In genomic region chr2:120406566-120406965, GRCh38 we compare ENCODE assay signal across 24 cellular contexts.
"Had no signal": no experiment of that assay in that cellular context is flagged by ENCODE, and none has a peak within 500 bp of the region (broad histone marks: within the 10 kb centered on the region; RNA-seq: fewer than 3 reads in every experiment).

No MANE protein-coding gene starts in this region.

- H3K4me3 ChIP-seq: left ventricle myocardium inferior, lung, neural progenitor cell, pancreas, prostate gland, sigmoid colon, tibial nerve, uterus had no signal

- H3K36me3 Mint-ChIP-seq: neural progenitor cell; stimulated activated memory B cell treated with anti-CD40 and anti-IgM and Interleukin-4, amounts not matched to agents 10 μg/mL and 1 μg/mL and 100 μg/mL, for 72 hours; type B pancreatic cell had no signal

- ATAC-seq: naive thymus-derived CD8-positive, alpha-beta T cell; pancreas; right cardiac atrium; stimulated activated naive CD8-positive, alpha-beta T cell treated with anti-CD3 and anti-CD28 coated beads, Interleukin-15, amount 100 ng/mL, for 72 hours had no signal

- H3K4me1 Mint-ChIP-seq: nephron; stimulated activated memory B cell treated with anti-CD40 and anti-IgM and Interleukin-4, amounts not matched to agents 10 μg/mL and 1 μg/mL and 100 μg/mL, for 72 hours; stimulated activated naive CD8-positive, alpha-beta T cell treated with anti-CD3 and anti-CD28 coated beads, Interleukin-15, amount 100 ng/mL, for 72 hours had no signal

- H3K4me3 Mint-ChIP-seq: naive thymus-derived CD8-positive, alpha-beta T cell; nephron; neural progenitor cell; stimulated activated memory B cell treated with anti-CD40 and anti-IgM and Interleukin-4, amounts not matched to agents 10 μg/mL and 1 μg/mL and 100 μg/mL, for 72 hours; stimulated activated naive CD8-positive, alpha-beta T cell treated with anti-CD3 and anti-CD28 coated beads, Interleukin-15, amount 100 ng/mL, for 72 hours; type B pancreatic cell had no signal

- H3K9me3 ChIP-seq: neutrophil, pancreas, prostate gland, uterus had no signal

- H3K4me1 ChIP-seq: left ventricle myocardium inferior, neural progenitor cell, pancreas, prostate gland, sigmoid colon, tibial nerve, uterus had no signal

- H3K36me3 ChIP-seq: left ventricle myocardium inferior, neural progenitor cell, neutrophil, pancreas, prostate gland, sigmoid colon, tibial nerve, uterus had no signal

- H3K27ac Mint-ChIP-seq: naive thymus-derived CD8-positive, alpha-beta T cell; nephron; neural progenitor cell; stimulated activated memory B cell treated with anti-CD40 and anti-IgM and Interleukin-4, amounts not matched to agents 10 μg/mL and 1 μg/mL and 100 μg/mL, for 72 hours; type B pancreatic cell had no signal

- H3K27ac ChIP-seq: left ventricle myocardium inferior, neural progenitor cell, neutrophil, pancreas, prostate gland, sigmoid colon, tibial nerve, uterus had no signal

- H3K9me3 Mint-ChIP-seq: type B pancreatic cell had no signal

- DNase-seq: islet precursor cell; left ventricle myocardium inferior; retina; right cardiac atrium; sigmoid colon; small intestine; stimulated activated CD4-positive, alpha-beta T cell treated with anti-CD3 and anti-CD28 coated beads, Interleukin-1b, Interleukin-23, amount 100 ng/mL, for 48 hours; stimulated activated CD4-positive, alpha-beta T cell treated with anti-CD3 and anti-CD28 coated beads, Interleukin-2, amount 100 ng/mL, for 48 hours; stimulated activated CD4-positive, alpha-beta T cell treated with anti-CD3 and anti-CD28 coated beads, Interleukin-4, amount 100 ng/mL, for 4 hours; stimulated activated CD8-positive, alpha-beta memory T cell treated with anti-CD3 and anti-CD28 coated beads, Interleukin-4, amount 100 ng/mL, for 48 hours; stimulated activated naive CD4-positive, alpha-beta T cell treated with Interleukin-2 at 50 U/mL for 16 hours; stimulated activated naive CD8-positive, alpha-beta T cell treated with anti-CD3 and anti-CD28 coated beads, Interleukin-15, amount 100 ng/mL, for 72 hours; substantia nigra; uterus had no signal

- H3K27me3 Mint-ChIP-seq: type B pancreatic cell had no signal

- H3K27me3 ChIP-seq: neural progenitor cell, neutrophil, pancreas, sigmoid colon, tibial nerve, uterus had no signal
